ENCODE assay signal across 9 cellular contexts in the genomic region with DNA sequence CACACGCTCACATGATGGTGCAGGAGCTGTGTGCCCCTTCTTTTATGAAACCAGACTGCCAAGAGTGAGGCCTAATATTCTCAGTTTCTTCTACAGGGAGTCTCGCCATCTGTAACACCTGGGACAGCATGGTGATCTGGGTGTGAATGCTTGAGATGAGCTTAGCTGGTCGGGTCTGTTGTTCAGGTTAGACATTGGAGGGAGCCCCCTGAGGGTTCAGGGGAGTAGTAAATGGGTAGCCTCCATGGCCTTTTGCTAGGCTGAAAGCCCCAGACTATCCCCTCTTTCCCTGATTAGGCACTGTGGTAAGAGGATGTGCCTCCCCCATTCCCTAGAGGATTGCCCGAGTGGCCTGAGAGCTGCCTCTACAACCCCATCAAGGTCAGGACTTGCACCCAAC.
"Had no signal": no experiment of that assay in that cellular context is flagged by ENCODE, and none has a peak within 500 bp of the region (broad histone marks: within the 10 kb centered on the region; RNA-seq: fewer than 3 reads in every experiment).

No MANE protein-coding gene starts in this region.

- H3K4me3 Mint-ChIP-seq: GM23338, H9, HFFc6 had no signal

- H3K9ac ChIP-seq: GM23248 had no signal

- H3K36me3 ChIP-seq: HAP-1 had no signal

- H3K4me3 ChIP-seq: GM23248, GM23338, HAP-1 had no signal

- H3K27ac Mint-ChIP-seq: GM23338, H9, HFFc6 had no signal

- DNase-seq: GM23248, GOT3, H7, H9, HCEC 1CT, HFFc6 had no signal

- H3K4me1 Mint-ChIP-seq: GM23338, H9 had no signal

- H2AFZ ChIP-seq: GM23248, GM23338 had no signal

- H3K4me2 ChIP-seq: GM23338 had no signal

- H3K4me1 ChIP-seq: HAP-1 had no signal

- H3K9me3 Mint-ChIP-seq: HFFc6 had no signal

- ATAC-seq: GM23338, HCT116 had no signal

- H3K27ac ChIP-seq: GM23248 had no signal
